ENCODE assay signal across 9 cellular contexts in genomic region chr2:222424729-222425671, GRCh38. TPM values are rescaled to one million over a fixed set of nuclear protein-coding genes. Genes with fewer than 3 reads are reported as not detected.
A peak's percentile ranks its signal among the peaks of the same experiment; 100 is the strongest.
DNase-seq lines count a peak whose midpoint lies in the region; ATAC-seq and FAIRE-seq lines count a peak whose summit lies in the region.
"Had no signal": no experiment of that assay in that cellular context is flagged by ENCODE, and none has a peak within 500 bp of the region (broad histone marks: within the 10 kb centered on the region; RNA-seq: fewer than 3 reads in every experiment).

No MANE protein-coding gene starts in this region.

- no peaks in the 10 kb centered on the region for H3K9me3 ChIP-seq in HUES6 (ENCODE audit: control insufficient read depth, insufficient read depth, low read depth, low read length)

- no peaks in the 10 kb centered on the region for H3K36me3 ChIP-seq in HUES6 (ENCODE audit: control insufficient read depth, insufficient read depth, low read length)

- no peak overlapping the region for H3K9ac ChIP-seq in HUES6 (ENCODE audit: low read length)

- FAIRE-seq in GM19239 (lab: Jason Lieb, UNC) = peak; percentile 93
- FAIRE-seq: G401.6 had no signal

- in situ Hi-C loops in ACHN (cut with HindIII; ENCODE audit: low pct_ligation_motif_present, low pct_unique_long_range_greater_than_20kb, low sequenced_read_pairs) = no loop called here

- peak overlapping the region; percentile 58 for H3K4me3 ChIP-seq in HUES6 (ENCODE audit: low read depth, low read length)

- H3K27me3 ChIP-seq in HUES6 (ENCODE audit: control insufficient read depth, insufficient read depth, low read length) = peaks cover 99% of the 10 kb centered on the region

- ATAC-seq in Right ventricle myocardium superior (ENCODE audit: poor library complexity) = peak; percentile 72
- no peak for ATAC-seq in GM19467 (IDR thresholded peaks at IDR 0.05; ENCODE audit: unreplicated experiment)

- no peak overlapping the region for H3K27ac ChIP-seq in HUES6 (ENCODE audit: low read depth, low read length)

- intact Hi-C loops in Right ventricle myocardium superior (cut with DNase I) = no loop called here

- DNase-seq in ACHN = peak; percentile 20
- no peak for DNase-seq in GM19239 (ENCODE audit: insufficient read length, low spot score)
- peak; percentile 2 for DNase-seq in activated T-helper 1 cell treated with Interleukin-2 at 50 U/mL for 16 hours (ENCODE audit: low read depth)
- DNase-seq in Right ventricle myocardium superior = peak; percentile 53
- DNase-seq in putamen (ENCODE audit: low spot score) = peak; percentile 52
- DNase-seq in EL = no peak

- 0 out of 2 replicates have a peak, but pooled peaks cover 8% of the 10 kb centered on the region for H3K4me1 ChIP-seq in HUES6 (ENCODE audit: control insufficient read depth, insufficient read depth, low read length)

RNA-seq across cellular contexts. Expression of gene SGPP2, which starts 0.7 kb away (rescaled TPM):
- 15.3 TPM for total RNA-seq in Right ventricle myocardium superior

Comparison
In these comparisons a context has a peak if more than half of its experiments do, and no peak if none do; other contexts are left out.
1. DNase-seq: peak in ACHN (single experiment), activated T-helper 1 cell treated with Interleukin-2 at 50 U/mL for 16 hours (single experiment), Right ventricle myocardium superior (single experiment) and putamen (single experiment); none in GM19239 (single experiment) and EL (single experiment).